In genomic region chrX:110847334-110847733, GRCh38 we compare ENCODE assay signal across 8 cellular contexts. TPM values are rescaled to one million over a fixed set of nuclear protein-coding genes. Genes with fewer than 3 reads are reported as not detected.
DNase-seq lines count a peak whose midpoint lies in the region; ATAC-seq and TF ChIP-seq lines count a peak whose summit lies in the region.

No MANE protein-coding gene starts in this region.

- intact Hi-C loops in natural killer cell (cut with micrococcal nuclease) = loop anchor here (1.0 kb wide), 1 partner anchor 397 kb away; no protein-coding TSS in a partner anchor

- DNase-seq in activated T-cell treated with anti-CD3 and anti-CD28 coated beads, Interleukin-2, amount 50 U/mL, for 72 hours = peak in 1 of 2 donors; percentile 12
- DNase-seq in activated T-cell treated with anti-CD3 and anti-CD28 coated beads, Interleukin-2, amount 50 U/mL, for 48 hours = no peak
- DNase-seq in LNCaP clone FGC (ENCODE audit: low read depth) (peak; percentile 26), RPMI8226 (peak; percentile 63), epithelial cell of proximal tubule (ENCODE audit: low read depth) (no peak), natural killer cell (no peak), occipital lobe (lab: John Stamatoyannopoulos, UW) (no peak)

- TF ChIP-seq CTCF in LNCaP clone FGC (IDR thresholded peaks at IDR 0.05; ENCODE audit: control insufficient read depth, extremely low read depth, insufficient read depth) (peak; percentile 31; the same call in 1 of the 2 replicates), epithelial cell of proximal tubule (conservative IDR thresholded peaks at IDR 0.05; ENCODE audit: low read depth, low read length) (peak; percentile 47), natural killer cell (IDR thresholded peaks at IDR 0.05) (peak; percentile 33)

- H3K27ac Mint-ChIP-seq in activated T-cell treated with anti-CD3 and anti-CD28 coated beads, Interleukin-2, amount 50 U/mL, for 72 hours = no peak overlapping the region
- H3K27ac Mint-ChIP-seq in natural killer cell = no peak overlapping the region

- no peaks in the 10 kb centered on the region for H3K9me3 Mint-ChIP-seq in activated T-cell treated with anti-CD3 and anti-CD28 coated beads, Interleukin-2, amount 50 U/mL, for 72 hours
- H3K9me3 Mint-ChIP-seq in natural killer cell = no peaks in the 10 kb centered on the region

- ATAC-seq in activated T-cell treated with anti-CD3 and anti-CD28 coated beads, Interleukin-2, amount 50 U/mL, for 72 hours (replicated peaks in 1 of 2) = peak; percentile 53 to 64
- ATAC-seq in GM21825 (IDR thresholded peaks at IDR 0.05; ENCODE audit: unreplicated experiment) (peak; percentile 77), natural killer cell (peak in 1 of 3 donors; percentile 66)

- no peaks in the 10 kb centered on the region for H3K36me3 Mint-ChIP-seq in activated T-cell treated with anti-CD3 and anti-CD28 coated beads, Interleukin-2, amount 50 U/mL, for 72 hours (ENCODE audit: insufficient read depth in 2 of 2)
- no peaks in the 10 kb centered on the region for H3K36me3 Mint-ChIP-seq in natural killer cell

- peaks cover 34% of the 10 kb centered on the region for H3K27me3 Mint-ChIP-seq in activated T-cell treated with anti-CD3 and anti-CD28 coated beads, Interleukin-2, amount 50 U/mL, for 72 hours (ENCODE audit: low read depth)
- peaks cover 0 to under 1% of the 10 kb centered on the region in 2 donors for H3K27me3 Mint-ChIP-seq in natural killer cell (ENCODE audit: low read depth in 2 of 2)

- H3K4me1 Mint-ChIP-seq in activated T-cell treated with anti-CD3 and anti-CD28 coated beads, Interleukin-2, amount 50 U/mL, for 72 hours (ENCODE audit: low read depth) = no peaks in the 10 kb centered on the region
- H3K4me1 Mint-ChIP-seq in natural killer cell = no peaks in the 10 kb centered on the region

- H3K4me3 Mint-ChIP-seq in activated T-cell treated with anti-CD3 and anti-CD28 coated beads, Interleukin-2, amount 50 U/mL, for 72 hours = no peak overlapping the region
- H3K4me3 Mint-ChIP-seq in natural killer cell = no peak overlapping the region

- H3K4me3 ChIP-seq in LNCaP clone FGC (ENCODE audit: low read depth, low read length) (no peak overlapping the region), epithelial cell of proximal tubule (ENCODE audit: low read depth, low read length) (no peak overlapping the region)

RNA-seq across cellular contexts. Expression of gene CHRDL1, which starts 51.7 kb away (rescaled TPM):
- total RNA-seq in activated T-cell treated with anti-CD3 and anti-CD28 coated beads, Interleukin-2, amount 50 U/mL, for 72 hours = not detected
- total RNA-seq in epithelial cell of proximal tubule (22.1 and 56.2 TPM in 2 replicates), natural killer cell (not detected), occipital lobe (14.7 TPM)

Comparison
In these comparisons a context has a peak if more than half of its experiments do, and no peak if none do; other contexts are left out.
1. DNase-seq: peak in LNCaP clone FGC (single experiment) and RPMI8226 (single experiment); none in activated T-cell treated with anti-CD3 and anti-CD28 coated beads, Interleukin-2, amount 50 U/mL, for 48 hours (0 of 2), epithelial cell of proximal tubule (single experiment), natural killer cell (single experiment) and occipital lobe (single experiment).
2. RNA of gene CHRDL1, which starts 51.7 kb away (total RNA-seq): 22.1 to 56.2 TPM in epithelial cell of proximal tubule and 14.7 TPM in occipital lobe (single experiment); not detected in activated T-cell treated with anti-CD3 and anti-CD28 coated beads, Interleukin-2, amount 50 U/mL, for 72 hours and not detected in natural killer cell; every median in the first group is over 10 times any median in the second.
3. Peak in every context shown above with its lines, with median percentiles within 50 percentile points of each other: CTCF ChIP-seq.